Comparison of ENCODE assay signal across 17 cellular contexts in genomic region chr7:16463520-16463919, GRCh38. TPM values are rescaled to one million over a fixed set of nuclear protein-coding genes. Genes with fewer than 3 reads are reported as not detected.
"Had no signal": no experiment of that assay in that cellular context is flagged by ENCODE, and none has a peak within 500 bp of the region (broad histone marks: within the 10 kb centered on the region; RNA-seq: fewer than 3 reads in every experiment).

No MANE protein-coding gene starts in this region.

- H3K4me3 ChIP-seq: coronary artery, gastrocnemius medialis, right lobe of liver, thyroid gland had no signal

- H3K9me3 ChIP-seq: gastrocnemius medialis, right lobe of liver, thyroid gland, vagina had no signal

- H3K27ac ChIP-seq: coronary artery, gastrocnemius medialis, right lobe of liver, thyroid gland, vagina had no signal

- H3K4me1 ChIP-seq: gastrocnemius medialis, right lobe of liver, vagina had no signal

- H3K36me3 ChIP-seq: gastrocnemius medialis, right lobe of liver, thyroid gland, vagina had no signal

- ATAC-seq: activated T-helper 17 cell treated with anti-CD3 and anti-CD28 coated beads, Interleukin-2, amount 50 U/mL, for 72 hours; gastrocnemius medialis; right lobe of liver had no signal

- DNase-seq: activated CD4-positive, alpha-beta T cell treated with anti-CD3 and anti-CD28 coated beads, Interleukin-2, amount 10 ng/mL, durations not matched to agents 7 days and 5 days; activated CD4-positive, CD25-positive, alpha-beta regulatory T cell; activated CD8-positive, alpha-beta memory T cell treated with anti-CD3 and anti-CD28 coated beads for 24 hours; activated naive CD4-positive, alpha-beta T cell treated with anti-CD3 and anti-CD28 coated beads, Interleukin-2, amount 10 ng/mL, durations not matched to agents 7 days and 5 days; activated T-cell treated with anti-CD3 and anti-CD28 coated beads for 4 hours; central memory CD4-positive, alpha-beta T cell; effector CD4-positive, alpha-beta T cell; gastrocnemius medialis; nucleus accumbens; right lobe of liver; stimulated activated CD4-positive, alpha-beta T cell treated with anti-CD3 and anti-CD28 coated beads, Interleukin-12 subunit alpha, Interleukin-12 subunit beta, amount 100 ng/mL, for 4 hours; stimulated activated CD8-positive, alpha-beta memory T cell treated with anti-CD3 and anti-CD28 coated beads, Interleukin-4, amount 100 ng/mL, for 48 hours; thyroid gland had no signal

- H3K27me3 ChIP-seq: gastrocnemius medialis, thyroid gland, vagina had no signal

RNA-seq across cellular contexts. Expression of gene SOSTDC1, which starts 2.0 kb away (rescaled TPM):
- total RNA-seq: activated CD4-positive, alpha-beta T cell treated with anti-CD3 and anti-CD28 coated beads, Interleukin-2, amount 10 ng/mL, durations not matched to agents 7 days and 5 days; activated T-helper 17 cell treated with anti-CD3 and anti-CD28 coated beads, Interleukin-2, amount 50 U/mL, for 72 hours; gastrocnemius medialis; posterior vena cava; right lobe of liver had no signal
